1 cellular context compared by ENCODE assay signal in the genomic region with DNA sequence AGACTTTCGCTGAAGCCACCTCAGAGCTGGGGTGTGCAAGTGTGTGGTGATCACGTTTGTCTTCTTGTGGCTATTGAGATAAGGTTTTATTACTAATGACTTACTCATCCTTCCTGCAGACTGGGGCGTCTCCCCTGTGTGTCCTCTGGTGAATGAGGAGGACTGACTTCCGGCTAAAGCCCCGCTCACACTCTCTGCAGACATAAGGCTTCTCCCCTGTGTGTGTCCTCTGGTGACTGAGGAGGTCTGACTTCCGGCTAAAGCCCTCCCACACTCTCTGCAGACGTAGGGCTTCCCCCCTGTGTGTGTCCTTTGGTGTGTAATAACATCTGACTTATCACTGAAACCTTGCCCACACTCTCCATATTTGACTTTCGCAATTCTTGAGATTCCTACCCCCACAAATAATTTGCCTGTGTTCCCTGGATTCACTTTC.
TF ChIP-seq lines count a peak whose summit lies in the region.

No MANE protein-coding gene starts in this region.

TF ChIP-seq in HepG2, 621 proteins besides CTCF, POLR2A, EP300 and RAD21 (continued from another document and continues in another):
- TF ChIP-seq MAZ (IDR thresholded peaks at IDR 0.05; ENCODE audit: borderline replicate concordance, low read depth, low read length) (no peak), MAZ (CRISPR knock-in tag; IDR thresholded peaks at IDR 0.05; ENCODE audit: low read depth) (no peak), HNF4A (CRISPR knock-in tag; IDR thresholded peaks at IDR 0.05) (peak; percentile 42; the same call in 1 of the 2 replicates), ZNF616 (CRISPR knock-in tag; IDR thresholded peaks at IDR 0.05; ENCODE audit: low read depth) (no peak), ZNF263 (CRISPR knock-in tag; IDR thresholded peaks at IDR 0.05) (peak; percentile 81), HOXA3 (CRISPR knock-in tag; IDR thresholded peaks at IDR 0.05) (peak; percentile 35; the same call in 1 of the 2 replicates), BHLHE40 (IDR thresholded peaks at IDR 0.05; ENCODE audit: low read length) (0 out of 2 replicates have a peak, but pooled peaks have one; percentile 18), TBL1XR1 (IDR thresholded peaks at IDR 0.05; ENCODE audit: borderline replicate concordance, low read length, partially characterized antibody) (peak; percentile 11), ZKSCAN5 (CRISPR knock-in tag; IDR thresholded peaks at IDR 0.05) (no peak), ZNF577 (CRISPR knock-in tag; IDR thresholded peaks at IDR 0.05; ENCODE audit: borderline replicate concordance, low read depth) (no peak), SOX13 (IDR thresholded peaks at IDR 0.05) (no peak), SOX13 (CRISPR knock-in tag; conservative IDR thresholded peaks at IDR 0.05 in 1 of 2, IDR thresholded peaks at IDR 0.05 in 1 of 2) (0 out of 4 replicates have a peak, but pooled peaks of 1 of the 2 experiments have one; percentile 9), ZNF780A (CRISPR knock-in tag; IDR thresholded peaks at IDR 0.05) (no peak), IKZF1 (IDR thresholded peaks at IDR 0.05) (no peak), ZNF292 (CRISPR knock-in tag; IDR thresholded peaks at IDR 0.05; ENCODE audit: borderline replicate concordance, low read depth) (0 out of 2 replicates have a peak, but pooled peaks have one; percentile 23), ETV5 (CRISPR knock-in tag; IDR thresholded peaks at IDR 0.05; ENCODE audit: borderline replicate concordance) (peak; percentile 61; the same call in 1 of the 2 replicates), MYC (CRISPR knock-in tag; IDR thresholded peaks at IDR 0.05; ENCODE audit: borderline replicate concordance) (no peak), CEBPB (IDR thresholded peaks at IDR 0.05; ENCODE audit: borderline replicate concordance, low read depth, low read length) (peak; percentile 69), NR2F6 (IDR thresholded peaks at IDR 0.05) (0 out of 2 replicates have a peak, but pooled peaks have one; percentile 49), NR2F6 (CRISPR knock-in tag; IDR thresholded peaks at IDR 0.05) (peak; percentile 33; the same call in 1 of the 2 replicates), ZFP1 (CRISPR knock-in tag; IDR thresholded peaks at IDR 0.05) (no peak), FOSL2 (CRISPR knock-in tag; IDR thresholded peaks at IDR 0.05) (peak; percentile 52), ZMYM3 (CRISPR knock-in tag; IDR thresholded peaks at IDR 0.05) (0 out of 2 replicates have a peak, but pooled peaks have one; percentile 21), CEBPG (CRISPR knock-in tag; IDR thresholded peaks at IDR 0.05) (peak; percentile 72), ZBTB7B (CRISPR knock-in tag; IDR thresholded peaks at IDR 0.05) (peak; percentile 62), GATAD2A (CRISPR knock-in tag; IDR thresholded peaks at IDR 0.05) (peak; percentile 72; the same call in 1 of the 2 replicates), IRF2 (CRISPR knock-in tag; IDR thresholded peaks at IDR 0.05) (no peak), FOXA1 (IDR thresholded peaks at IDR 0.05) (no peak), FOXA1 (CRISPR knock-in tag; IDR thresholded peaks at IDR 0.05) (peak; percentile 44; the same call in 1 of the 2 replicates), MED1 (CRISPR knock-in tag; IDR thresholded peaks at IDR 0.05) (0 out of 2 replicates have a peak, but pooled peaks have one; percentile 41), ZMYM2 (CRISPR knock-in tag; IDR thresholded peaks at IDR 0.05) (no peak), SALL1 (CRISPR knock-in tag; IDR thresholded peaks at IDR 0.05) (peak; percentile 21; the same call in 1 of the 2 replicates), NCOA2 (CRISPR knock-in tag; IDR thresholded peaks at IDR 0.05) (peak; percentile 30; the same call in 1 of the 2 replicates)
- TF ChIP-seq, protein P1, sequence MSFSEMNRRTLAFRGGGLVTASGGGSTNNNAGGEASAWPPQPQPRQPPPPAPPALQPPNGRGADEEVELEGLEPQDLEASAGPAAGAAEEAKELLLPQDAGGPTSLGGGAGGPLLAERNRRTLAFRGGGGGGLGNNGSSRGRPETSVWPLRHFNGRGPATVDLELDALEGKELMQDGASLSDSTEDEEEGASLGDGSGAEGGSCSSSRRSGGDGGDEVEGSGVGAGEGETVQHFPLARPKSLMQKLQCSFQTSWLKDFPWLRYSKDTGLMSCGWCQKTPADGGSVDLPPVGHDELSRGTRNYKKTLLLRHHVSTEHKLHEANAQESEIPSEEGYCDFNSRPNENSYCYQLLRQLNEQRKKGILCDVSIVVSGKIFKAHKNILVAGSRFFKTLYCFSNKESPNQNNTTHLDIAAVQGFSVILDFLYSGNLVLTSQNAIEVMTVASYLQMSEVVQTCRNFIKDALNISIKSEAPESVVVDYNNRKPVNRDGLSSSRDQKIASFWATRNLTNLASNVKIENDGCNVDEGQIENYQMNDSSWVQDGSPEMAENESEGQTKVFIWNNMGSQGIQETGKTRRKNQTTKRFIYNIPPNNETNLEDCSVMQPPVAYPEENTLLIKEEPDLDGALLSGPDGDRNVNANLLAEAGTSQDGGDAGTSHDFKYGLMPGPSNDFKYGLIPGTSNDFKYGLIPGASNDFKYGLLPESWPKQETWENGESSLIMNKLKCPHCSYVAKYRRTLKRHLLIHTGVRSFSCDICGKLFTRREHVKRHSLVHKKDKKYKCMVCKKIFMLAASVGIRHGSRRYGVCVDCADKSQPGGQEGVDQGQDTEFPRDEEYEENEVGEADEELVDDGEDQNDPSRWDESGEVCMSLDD (CRISPR knock-in tag; IDR thresholded peaks at IDR 0.05; ENCODE audit: borderline replicate concordance), result 0 out of 2 replicates have a peak, but pooled peaks have one; percentile 37
- TF ChIP-seq, protein P2, sequence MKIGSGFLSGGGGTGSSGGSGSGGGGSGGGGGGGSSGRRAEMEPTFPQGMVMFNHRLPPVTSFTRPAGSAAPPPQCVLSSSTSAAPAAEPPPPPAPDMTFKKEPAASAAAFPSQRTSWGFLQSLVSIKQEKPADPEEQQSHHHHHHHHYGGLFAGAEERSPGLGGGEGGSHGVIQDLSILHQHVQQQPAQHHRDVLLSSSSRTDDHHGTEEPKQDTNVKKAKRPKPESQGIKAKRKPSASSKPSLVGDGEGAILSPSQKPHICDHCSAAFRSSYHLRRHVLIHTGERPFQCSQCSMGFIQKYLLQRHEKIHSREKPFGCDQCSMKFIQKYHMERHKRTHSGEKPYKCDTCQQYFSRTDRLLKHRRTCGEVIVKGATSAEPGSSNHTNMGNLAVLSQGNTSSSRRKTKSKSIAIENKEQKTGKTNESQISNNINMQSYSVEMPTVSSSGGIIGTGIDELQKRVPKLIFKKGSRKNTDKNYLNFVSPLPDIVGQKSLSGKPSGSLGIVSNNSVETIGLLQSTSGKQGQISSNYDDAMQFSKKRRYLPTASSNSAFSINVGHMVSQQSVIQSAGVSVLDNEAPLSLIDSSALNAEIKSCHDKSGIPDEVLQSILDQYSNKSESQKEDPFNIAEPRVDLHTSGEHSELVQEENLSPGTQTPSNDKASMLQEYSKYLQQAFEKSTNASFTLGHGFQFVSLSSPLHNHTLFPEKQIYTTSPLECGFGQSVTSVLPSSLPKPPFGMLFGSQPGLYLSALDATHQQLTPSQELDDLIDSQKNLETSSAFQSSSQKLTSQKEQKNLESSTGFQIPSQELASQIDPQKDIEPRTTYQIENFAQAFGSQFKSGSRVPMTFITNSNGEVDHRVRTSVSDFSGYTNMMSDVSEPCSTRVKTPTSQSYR (CRISPR knock-in tag; IDR thresholded peaks at IDR 0.05; ENCODE audit: borderline replicate concordance), result peak; percentile 13; the same call in 1 of the 2 replicates
- TF ChIP-seq, protein P3, sequence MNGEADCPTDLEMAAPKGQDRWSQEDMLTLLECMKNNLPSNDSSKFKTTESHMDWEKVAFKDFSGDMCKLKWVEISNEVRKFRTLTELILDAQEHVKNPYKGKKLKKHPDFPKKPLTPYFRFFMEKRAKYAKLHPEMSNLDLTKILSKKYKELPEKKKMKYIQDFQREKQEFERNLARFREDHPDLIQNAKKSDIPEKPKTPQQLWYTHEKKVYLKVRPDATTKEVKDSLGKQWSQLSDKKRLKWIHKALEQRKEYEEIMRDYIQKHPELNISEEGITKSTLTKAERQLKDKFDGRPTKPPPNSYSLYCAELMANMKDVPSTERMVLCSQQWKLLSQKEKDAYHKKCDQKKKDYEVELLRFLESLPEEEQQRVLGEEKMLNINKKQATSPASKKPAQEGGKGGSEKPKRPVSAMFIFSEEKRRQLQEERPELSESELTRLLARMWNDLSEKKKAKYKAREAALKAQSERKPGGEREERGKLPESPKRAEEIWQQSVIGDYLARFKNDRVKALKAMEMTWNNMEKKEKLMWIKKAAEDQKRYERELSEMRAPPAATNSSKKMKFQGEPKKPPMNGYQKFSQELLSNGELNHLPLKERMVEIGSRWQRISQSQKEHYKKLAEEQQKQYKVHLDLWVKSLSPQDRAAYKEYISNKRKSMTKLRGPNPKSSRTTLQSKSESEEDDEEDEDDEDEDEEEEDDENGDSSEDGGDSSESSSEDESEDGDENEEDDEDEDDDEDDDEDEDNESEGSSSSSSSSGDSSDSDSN (CRISPR knock-in tag; IDR thresholded peaks at IDR 0.05), result no peak
- TF ChIP-seq, protein P4, sequence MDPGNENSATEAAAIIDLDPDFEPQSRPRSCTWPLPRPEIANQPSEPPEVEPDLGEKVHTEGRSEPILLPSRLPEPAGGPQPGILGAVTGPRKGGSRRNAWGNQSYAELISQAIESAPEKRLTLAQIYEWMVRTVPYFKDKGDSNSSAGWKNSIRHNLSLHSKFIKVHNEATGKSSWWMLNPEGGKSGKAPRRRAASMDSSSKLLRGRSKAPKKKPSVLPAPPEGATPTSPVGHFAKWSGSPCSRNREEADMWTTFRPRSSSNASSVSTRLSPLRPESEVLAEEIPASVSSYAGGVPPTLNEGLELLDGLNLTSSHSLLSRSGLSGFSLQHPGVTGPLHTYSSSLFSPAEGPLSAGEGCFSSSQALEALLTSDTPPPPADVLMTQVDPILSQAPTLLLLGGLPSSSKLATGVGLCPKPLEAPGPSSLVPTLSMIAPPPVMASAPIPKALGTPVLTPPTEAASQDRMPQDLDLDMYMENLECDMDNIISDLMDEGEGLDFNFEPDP (CRISPR knock-in tag; conservative IDR thresholded peaks at IDR 0.05), result no peak
- TF ChIP-seq, protein P5, sequence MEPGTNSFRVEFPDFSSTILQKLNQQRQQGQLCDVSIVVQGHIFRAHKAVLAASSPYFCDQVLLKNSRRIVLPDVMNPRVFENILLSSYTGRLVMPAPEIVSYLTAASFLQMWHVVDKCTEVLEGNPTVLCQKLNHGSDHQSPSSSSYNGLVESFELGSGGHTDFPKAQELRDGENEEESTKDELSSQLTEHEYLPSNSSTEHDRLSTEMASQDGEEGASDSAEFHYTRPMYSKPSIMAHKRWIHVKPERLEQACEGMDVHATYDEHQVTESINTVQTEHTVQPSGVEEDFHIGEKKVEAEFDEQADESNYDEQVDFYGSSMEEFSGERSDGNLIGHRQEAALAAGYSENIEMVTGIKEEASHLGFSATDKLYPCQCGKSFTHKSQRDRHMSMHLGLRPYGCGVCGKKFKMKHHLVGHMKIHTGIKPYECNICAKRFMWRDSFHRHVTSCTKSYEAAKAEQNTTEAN (CRISPR knock-in tag; conservative IDR thresholded peaks at IDR 0.05), result no peak
- TF ChIP-seq, protein P6, sequence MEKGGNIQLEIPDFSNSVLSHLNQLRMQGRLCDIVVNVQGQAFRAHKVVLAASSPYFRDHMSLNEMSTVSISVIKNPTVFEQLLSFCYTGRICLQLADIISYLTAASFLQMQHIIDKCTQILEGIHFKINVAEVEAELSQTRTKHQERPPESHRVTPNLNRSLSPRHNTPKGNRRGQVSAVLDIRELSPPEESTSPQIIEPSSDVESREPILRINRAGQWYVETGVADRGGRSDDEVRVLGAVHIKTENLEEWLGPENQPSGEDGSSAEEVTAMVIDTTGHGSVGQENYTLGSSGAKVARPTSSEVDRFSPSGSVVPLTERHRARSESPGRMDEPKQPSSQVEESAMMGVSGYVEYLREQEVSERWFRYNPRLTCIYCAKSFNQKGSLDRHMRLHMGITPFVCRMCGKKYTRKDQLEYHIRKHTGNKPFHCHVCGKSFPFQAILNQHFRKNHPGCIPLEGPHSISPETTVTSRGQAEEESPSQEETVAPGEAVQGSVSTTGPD (CRISPR knock-in tag; IDR thresholded peaks at IDR 0.05), result no peak
- TF ChIP-seq, protein P7, sequence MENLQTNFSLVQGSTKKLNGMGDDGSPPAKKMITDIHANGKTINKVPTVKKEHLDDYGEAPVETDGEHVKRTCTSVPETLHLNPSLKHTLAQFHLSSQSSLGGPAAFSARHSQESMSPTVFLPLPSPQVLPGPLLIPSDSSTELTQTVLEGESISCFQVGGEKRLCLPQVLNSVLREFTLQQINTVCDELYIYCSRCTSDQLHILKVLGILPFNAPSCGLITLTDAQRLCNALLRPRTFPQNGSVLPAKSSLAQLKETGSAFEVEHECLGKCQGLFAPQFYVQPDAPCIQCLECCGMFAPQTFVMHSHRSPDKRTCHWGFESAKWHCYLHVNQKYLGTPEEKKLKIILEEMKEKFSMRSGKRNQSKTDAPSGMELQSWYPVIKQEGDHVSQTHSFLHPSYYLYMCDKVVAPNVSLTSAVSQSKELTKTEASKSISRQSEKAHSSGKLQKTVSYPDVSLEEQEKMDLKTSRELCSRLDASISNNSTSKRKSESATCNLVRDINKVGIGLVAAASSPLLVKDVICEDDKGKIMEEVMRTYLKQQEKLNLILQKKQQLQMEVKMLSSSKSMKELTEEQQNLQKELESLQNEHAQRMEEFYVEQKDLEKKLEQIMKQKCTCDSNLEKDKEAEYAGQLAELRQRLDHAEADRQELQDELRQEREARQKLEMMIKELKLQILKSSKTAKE (CRISPR knock-in tag; IDR thresholded peaks at IDR 0.05; ENCODE audit: borderline replicate concordance), result no peak
- TF ChIP-seq, protein P8, sequence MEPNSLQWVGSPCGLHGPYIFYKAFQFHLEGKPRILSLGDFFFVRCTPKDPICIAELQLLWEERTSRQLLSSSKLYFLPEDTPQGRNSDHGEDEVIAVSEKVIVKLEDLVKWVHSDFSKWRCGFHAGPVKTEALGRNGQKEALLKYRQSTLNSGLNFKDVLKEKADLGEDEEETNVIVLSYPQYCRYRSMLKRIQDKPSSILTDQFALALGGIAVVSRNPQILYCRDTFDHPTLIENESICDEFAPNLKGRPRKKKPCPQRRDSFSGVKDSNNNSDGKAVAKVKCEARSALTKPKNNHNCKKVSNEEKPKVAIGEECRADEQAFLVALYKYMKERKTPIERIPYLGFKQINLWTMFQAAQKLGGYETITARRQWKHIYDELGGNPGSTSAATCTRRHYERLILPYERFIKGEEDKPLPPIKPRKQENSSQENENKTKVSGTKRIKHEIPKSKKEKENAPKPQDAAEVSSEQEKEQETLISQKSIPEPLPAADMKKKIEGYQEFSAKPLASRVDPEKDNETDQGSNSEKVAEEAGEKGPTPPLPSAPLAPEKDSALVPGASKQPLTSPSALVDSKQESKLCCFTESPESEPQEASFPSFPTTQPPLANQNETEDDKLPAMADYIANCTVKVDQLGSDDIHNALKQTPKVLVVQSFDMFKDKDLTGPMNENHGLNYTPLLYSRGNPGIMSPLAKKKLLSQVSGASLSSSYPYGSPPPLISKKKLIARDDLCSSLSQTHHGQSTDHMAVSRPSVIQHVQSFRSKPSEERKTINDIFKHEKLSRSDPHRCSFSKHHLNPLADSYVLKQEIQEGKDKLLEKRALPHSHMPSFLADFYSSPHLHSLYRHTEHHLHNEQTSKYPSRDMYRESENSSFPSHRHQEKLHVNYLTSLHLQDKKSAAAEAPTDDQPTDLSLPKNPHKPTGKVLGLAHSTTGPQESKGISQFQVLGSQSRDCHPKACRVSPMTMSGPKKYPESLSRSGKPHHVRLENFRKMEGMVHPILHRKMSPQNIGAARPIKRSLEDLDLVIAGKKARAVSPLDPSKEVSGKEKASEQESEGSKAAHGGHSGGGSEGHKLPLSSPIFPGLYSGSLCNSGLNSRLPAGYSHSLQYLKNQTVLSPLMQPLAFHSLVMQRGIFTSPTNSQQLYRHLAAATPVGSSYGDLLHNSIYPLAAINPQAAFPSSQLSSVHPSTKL (CRISPR knock-in tag; IDR thresholded peaks at IDR 0.05), result 0 out of 2 replicates have a peak, but pooled peaks have one; percentile 50
